Comparison of ENCODE assay signal across 8 cellular contexts in genomic region chr2:191020742-191021381, GRCh38. TPM values are rescaled to one million over a fixed set of nuclear protein-coding genes. Genes with fewer than 3 reads are reported as not detected.
DNase-seq lines count a peak whose midpoint lies in the region; ATAC-seq and TF ChIP-seq lines count a peak whose summit lies in the region.

No MANE protein-coding gene starts in this region.

- intact Hi-C loops in dorsolateral prefrontal cortex (cut with DNase I) = loop anchor here in 1 of 2 donors (10.0 kb wide), 2 partner anchors 166 to 236 kb away; no protein-coding TSS in a partner anchor

- TF ChIP-seq CTCF in dorsolateral prefrontal cortex (IDR thresholded peaks at IDR 0.05 in 54 of 56, conservative IDR thresholded peaks at IDR 0.05 in 2 of 56; ENCODE audit: low read depth in 1 of 56, partially characterized antibody in 56 of 56) (peak in 1 of 56 donors; percentile 4), upper lobe of left lung (IDR thresholded peaks at IDR 0.05) (no peak)

- peak in 1 of 4 donors; percentile 20 for TF ChIP-seq EP300 in upper lobe of left lung (IDR thresholded peaks at IDR 0.05)

- H3K27me3 ChIP-seq in dorsolateral prefrontal cortex = no peaks in the 10 kb centered on the region
- H3K27me3 ChIP-seq in upper lobe of left lung = peaks cover 0 to 5% (median 0%) of the 10 kb centered on the region in 4 donors

- H3K4me1 ChIP-seq in upper lobe of left lung = peaks cover 9 to 32% (median 14%) of the 10 kb centered on the region in 4 donors

- H3K27ac ChIP-seq in dorsolateral prefrontal cortex = peak overlapping the region; percentile 63 to 98 (median 92)
- H3K27ac ChIP-seq in upper lobe of left lung = peak overlapping the region; percentile 94 to 97 (median 96)

- no peaks in the 10 kb centered on the region for H3K36me3 ChIP-seq in upper lobe of left lung

- DNase-seq in D341Med (ENCODE audit: low spot score) (peak; percentile 37), SKM-1 treated with dmso at 0.1 percent for 144 hours (lab: John Stamatoyannopoulos, UW; ENCODE audit: unreplicated experiment) (peak; percentile 68), dorsolateral prefrontal cortex (peak in 2 of 10 donors; percentile 9 to 15), midbrain (lab: John Stamatoyannopoulos, UW) (peak; percentile 41), upper lobe of left lung (peak in 1 of 2 donors; percentile 65), epidermal melanocyte (ENCODE audit: insufficient read length, low spot score) (no peak)

- TF ChIP-seq POLR2A in upper lobe of left lung (IDR thresholded peaks at IDR 0.05) = no peak

- ATAC-seq in GM19463 (IDR thresholded peaks at IDR 0.05; ENCODE audit: unreplicated experiment) = peak; percentile 9
- ATAC-seq in HG03460 (IDR thresholded peaks at IDR 0.05; ENCODE audit: unreplicated experiment) = peak; percentile 12
- peak; percentile 50 to 85 for ATAC-seq in upper lobe of left lung (ENCODE audit: low FRiP score in 2 of 2)

- 10 to 13% methylated on average over 9 to 14 of the region's 14 CpGs for WGBS in upper lobe of left lung, 2 donors

- no peaks in the 10 kb centered on the region for H3K9me3 ChIP-seq in upper lobe of left lung

- H3K4me3 ChIP-seq in dorsolateral prefrontal cortex (peak overlapping the region; percentile 54 to 99 (median 81)), upper lobe of left lung (peak overlapping the region; percentile 66 to 76 (median 71))

RNA-seq across cellular contexts. Expression of gene STAT1, which starts 6.9 kb away (rescaled TPM):
- 100 to 1,000 TPM in 3 of 120 experiments, 10 to 100 TPM in 117; 23.0 to 286 (median 57.5) TPM for total RNA-seq in dorsolateral prefrontal cortex
- total RNA-seq in upper lobe of left lung = 100 to 1,000 TPM in 2 of 6 donors, 10 to 100 TPM in 4; 69.3 to 120 (median 83.1) TPM

Comparison
In these comparisons a context has a peak if more than half of its experiments do, and no peak if none do; other contexts are left out.
1. ATAC-seq: peak in every context shown above with its lines; median percentile 68 in upper lobe of left lung; 12 in HG03460; 9 in GM19463.